Comparison of ENCODE assay signal across 6 cellular contexts in the genomic region with DNA sequence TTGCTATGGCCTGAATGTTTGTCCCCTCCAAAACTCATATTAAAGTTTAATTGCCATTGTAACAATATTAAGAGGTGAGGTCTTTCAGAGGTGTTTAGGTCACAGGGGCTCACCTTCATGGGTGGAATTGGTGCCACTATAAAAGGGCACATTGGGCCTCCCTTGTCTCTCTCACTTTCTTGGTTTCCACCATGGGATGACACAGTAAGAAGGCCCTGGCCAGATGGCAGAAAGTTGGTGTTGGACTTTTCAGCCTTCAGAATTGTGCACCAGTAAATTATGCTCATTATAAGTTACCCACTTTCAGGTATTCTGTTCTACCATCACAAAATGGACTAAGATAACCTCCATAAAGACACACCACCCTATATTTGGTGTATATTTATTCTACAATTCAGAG.
"Had no signal": no experiment of that assay in that cellular context is flagged by ENCODE, and none has a peak within 500 bp of the region (broad histone marks: within the 10 kb centered on the region; RNA-seq: fewer than 3 reads in every experiment).

No MANE protein-coding gene starts in this region.

- ATAC-seq: K562 had no signal

- H3K4me3 ChIP-seq: K562 had no signal

- FAIRE-seq: HTR-8/SVneo, K562 had no signal

- H3K27ac ChIP-seq: HL-60 had no signal

- DNase-seq: IMR-90, KBM-7, KG1 had no signal
